In the genomic region with DNA sequence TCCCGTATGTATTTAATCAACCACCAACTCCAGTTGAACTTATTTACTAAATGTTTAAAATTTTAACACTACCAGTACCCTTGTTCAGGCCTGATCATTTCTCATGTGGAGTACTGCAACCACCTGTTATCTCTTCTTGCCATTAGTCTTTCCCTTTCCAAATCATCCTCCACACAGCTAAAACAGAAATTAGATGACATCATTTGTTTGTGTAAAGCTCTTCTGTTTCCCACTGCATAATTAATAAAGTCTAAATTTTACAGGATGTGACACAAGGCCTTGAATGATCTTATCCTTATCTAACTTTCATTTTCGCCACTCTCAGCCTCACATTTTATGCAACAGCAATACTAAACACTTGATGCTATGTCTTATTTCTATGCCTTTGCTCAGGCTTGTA, we compare ENCODE assay signal across 22 cellular contexts.
"Had no signal": no experiment of that assay in that cellular context is flagged by ENCODE, and none has a peak within 500 bp of the region (broad histone marks: within the 10 kb centered on the region; RNA-seq: fewer than 3 reads in every experiment).

No MANE protein-coding gene starts in this region.

- H3K27ac ChIP-seq: foreskin keratinocyte, left ventricle myocardium inferior, lower lobe of right lung, parathyroid adenoma, sigmoid colon, skin epidermis, tibial artery, upper lobe of left lung, uterus had no signal

- FAIRE-seq: colon, endothelial cell of umbilical vein, keratinocyte had no signal

- H3K4me1 ChIP-seq: foreskin keratinocyte, left ventricle myocardium inferior, lower lobe of right lung, parathyroid adenoma, sigmoid colon, tibial artery, upper lobe of left lung, uterus had no signal

- H3K27ac Mint-ChIP-seq: dendritic cell treated with granulocyte-macrophage colony-stimulating factor and Interleukin-4, amounts not matched to agents 40 ng/mL and 50 ng/mL, for 4 days; endodermal cell; immature natural killer cell; nephron had no signal

- H3K4me3 Mint-ChIP-seq: dendritic cell treated with granulocyte-macrophage colony-stimulating factor and Interleukin-4, amounts not matched to agents 40 ng/mL and 50 ng/mL, for 4 days; endodermal cell; immature natural killer cell; nephron had no signal

- H3K9me3 ChIP-seq: left ventricle myocardium inferior, lower lobe of right lung, sigmoid colon, tibial artery, upper lobe of left lung, uterus had no signal

- ATAC-seq: foreskin keratinocyte, left cardiac atrium, lower lobe of right lung had no signal

- H3K9ac ChIP-seq: parathyroid adenoma had no signal

- H3K27me3 Mint-ChIP-seq: dendritic cell treated with granulocyte-macrophage colony-stimulating factor and Interleukin-4, amounts not matched to agents 40 ng/mL and 50 ng/mL, for 4 days had no signal

- H3K4me1 Mint-ChIP-seq: endodermal cell, immature natural killer cell, nephron had no signal

- H3K9me3 Mint-ChIP-seq: dendritic cell treated with granulocyte-macrophage colony-stimulating factor and Interleukin-4, amounts not matched to agents 40 ng/mL and 50 ng/mL, for 4 days; endodermal cell; immature natural killer cell; nephron had no signal

- DNase-seq: endodermal cell; erythroblast; foreskin keratinocyte; immature natural killer cell; left cardiac atrium; left ventricle myocardium inferior; lower lobe of right lung; mesenchymal stem cell; midbrain; sigmoid colon; stimulated activated CD4-positive, alpha-beta T cell treated with anti-CD3 and anti-CD28 coated beads, Interleukin-12 subunit alpha, Interleukin-12 subunit beta, amount 100 ng/mL, for 4 hours; stimulated activated naive CD4-positive, alpha-beta T cell; tibial artery; upper lobe of left lung; uterus had no signal

- H3K36me3 ChIP-seq: uterus had no signal

- H3K4me3 ChIP-seq: left ventricle myocardium inferior, lower lobe of right lung, sigmoid colon, skin epidermis, tibial artery, upper lobe of left lung, uterus had no signal
